Comparison of ENCODE assay signal across 9 cellular contexts in the genomic region with DNA sequence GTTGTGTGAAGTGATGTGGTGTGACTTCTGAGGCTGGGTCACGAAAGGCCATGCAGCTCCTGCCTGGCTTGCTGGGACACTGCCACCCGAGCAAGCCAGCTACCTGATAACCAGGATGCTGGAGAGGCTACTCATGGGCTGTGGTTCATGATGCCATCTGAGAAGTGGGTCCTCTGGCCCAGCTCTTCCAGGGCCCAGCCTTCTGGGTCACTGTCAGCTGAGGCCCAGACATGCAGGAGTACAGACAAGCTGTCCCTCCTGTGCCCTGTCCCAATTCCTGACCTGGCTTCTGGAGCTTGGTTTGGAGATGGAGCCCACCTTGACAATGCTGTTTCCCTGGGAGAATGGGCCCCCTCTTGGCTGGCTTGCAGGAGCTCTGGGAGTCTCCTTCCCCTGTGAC.
A peak's percentile ranks its signal among the peaks of the same experiment; 100 is the strongest.
DNase-seq lines count a peak whose midpoint lies in the region; ATAC-seq and TF ChIP-seq lines count a peak whose summit lies in the region.
"Had no signal": no experiment of that assay in that cellular context is flagged by ENCODE, and none has a peak within 500 bp of the region (broad histone marks: within the 10 kb centered on the region; RNA-seq: fewer than 3 reads in every experiment).

No MANE protein-coding gene starts in this region.

- no peaks in the 10 kb centered on the region for H3K9me3 Mint-ChIP-seq in natural killer cell
- H3K9me3 Mint-ChIP-seq in natural killer cell treated with Interleukin-12 subunit alpha and Interleukin-12 subunit beta and Interleukin-15 and Interleukin-18, amount 100 ng/mL, for 72 hours, result no peaks in the 10 kb centered on the region
- H3K9me3 Mint-ChIP-seq in activated T-cell treated with anti-CD3 and anti-CD28 coated beads, Interleukin-2, amount 50 U/mL, for 4 hours, result no peaks in the 10 kb centered on the region

- 79 to 94% (median 83%) methylated on average over 2 of the region's 2 CpGs for WGBS in spleen, 5 donors

- no peak overlapping the region for H3K9ac ChIP-seq in muscle layer of colon (ENCODE audit: low read length)

- no peaks in the 10 kb centered on the region for H3K36me3 Mint-ChIP-seq in natural killer cell
- no peaks in the 10 kb centered on the region for H3K36me3 Mint-ChIP-seq in natural killer cell treated with Interleukin-12 subunit alpha and Interleukin-12 subunit beta and Interleukin-15 and Interleukin-18, amount 100 ng/mL, for 72 hours
- no peaks in the 10 kb centered on the region for H3K36me3 Mint-ChIP-seq in activated T-cell treated with anti-CD3 and anti-CD28 coated beads, Interleukin-2, amount 50 U/mL, for 4 hours (ENCODE audit: insufficient read depth)

- H3K4me3 Mint-ChIP-seq in natural killer cell, result peak overlapping the region; percentile 75
- no peak overlapping the region for H3K4me3 Mint-ChIP-seq in natural killer cell treated with Interleukin-12 subunit alpha and Interleukin-12 subunit beta and Interleukin-15 and Interleukin-18, amount 100 ng/mL, for 72 hours
- H3K4me3 Mint-ChIP-seq in activated T-cell treated with anti-CD3 and anti-CD28 coated beads, Interleukin-2, amount 50 U/mL, for 4 hours, result peak overlapping the region; percentile 82

- no peaks in the 10 kb centered on the region for H3K27me3 ChIP-seq in muscle layer of colon (ENCODE audit: control insufficient read depth in 1 of 2, insufficient read depth in 2 of 2, low read length in 2 of 2)
- no peaks in the 10 kb centered on the region for H3K27me3 ChIP-seq in uterus
- peaks cover 0 to 14% (median 0%) of the 10 kb centered on the region in 7 donors for H3K27me3 ChIP-seq in spleen (replicated peaks in 1 of 7)
- H3K27me3 ChIP-seq: upper lobe of left lung had no signal

- peak overlapping the region in 1 of 2 donors; percentile 81 for H3K27ac Mint-ChIP-seq in natural killer cell
- peak overlapping the region in 1 of 2 donors; percentile 76 for H3K27ac Mint-ChIP-seq in natural killer cell treated with Interleukin-12 subunit alpha and Interleukin-12 subunit beta and Interleukin-15 and Interleukin-18, amount 100 ng/mL, for 72 hours

- ATAC-seq in natural killer cell (no peak), HG03175 (IDR thresholded peaks at IDR 0.05; ENCODE audit: unreplicated experiment) (no peak)
- no peak for ATAC-seq in natural killer cell treated with Interleukin-12 subunit alpha and Interleukin-12 subunit beta and Interleukin-15 and Interleukin-18, amount 100 ng/mL, for 72 hours
- no peak for ATAC-seq in activated T-cell treated with anti-CD3 and anti-CD28 coated beads, Interleukin-2, amount 50 U/mL, for 4 hours

- intact Hi-C loops in natural killer cell (cut with micrococcal nuclease) (loop anchor here (5.0 kb wide), 1 partner anchor 417 kb away; no protein-coding TSS in a partner anchor), uterus (cut with DNase I; ENCODE audit: low total_unique reads) (no loop called here), spleen (cut with DNase I; ENCODE audit: low total_unique reads) (loop anchor here (5.0 to 10.0 kb wide), 2 partner anchors 124 to 402 kb away; a partner anchor contains a TSS)

- H3K4me3 ChIP-seq in muscle layer of colon (ENCODE audit: low read depth in 1 of 2, low read length in 2 of 2) (peak overlapping the region in 1 of 2 donors; percentile 93), uterus (no peak overlapping the region), spleen (peak overlapping the region in 3 of 8 donors; percentile 68 to 82 (median 70))

- no peak for TF ChIP-seq CTCF in natural killer cell (IDR thresholded peaks at IDR 0.05)
- no peak for TF ChIP-seq CTCF in GM10248 (IDR thresholded peaks at IDR 0.05; ENCODE audit: control extremely low read depth, extremely low read depth, low read depth, missing control alignments)
- TF ChIP-seq CTCF in uterus (IDR thresholded peaks at IDR 0.05), result no peak
- TF ChIP-seq CTCF in spleen (IDR thresholded peaks at IDR 0.05 in 8 of 11, conservative IDR thresholded peaks at IDR 0.05 in 3 of 11), result no peak

- H3K9me3 ChIP-seq in muscle layer of colon (ENCODE audit: low read length), result no peaks in the 10 kb centered on the region
- H3K9me3 ChIP-seq in uterus, result no peaks in the 10 kb centered on the region
- H3K9me3 ChIP-seq in spleen, result no peaks in the 10 kb centered on the region
- H3K9me3 ChIP-seq: upper lobe of left lung had no signal

- TF ChIP-seq POLR2A in uterus (IDR thresholded peaks at IDR 0.05) (no peak), spleen (IDR thresholded peaks at IDR 0.05) (no peak)

- H3K27me3 Mint-ChIP-seq in natural killer cell (ENCODE audit: low read depth in 2 of 2), result peaks cover 5 to 13% of the 10 kb centered on the region in 2 donors
- peaks cover 4 to 8% of the 10 kb centered on the region in 2 donors for H3K27me3 Mint-ChIP-seq in natural killer cell treated with Interleukin-12 subunit alpha and Interleukin-12 subunit beta and Interleukin-15 and Interleukin-18, amount 100 ng/mL, for 72 hours
- H3K27me3 Mint-ChIP-seq in activated T-cell treated with anti-CD3 and anti-CD28 coated beads, Interleukin-2, amount 50 U/mL, for 4 hours (ENCODE audit: low read depth), result peaks cover 2% of the 10 kb centered on the region

- CTCF ChIA-PET in GM10248 (lab: Yijun Ruan, JAX), result interaction anchor here (1.0 to 10.2 kb wide), 44 partner anchors 8 to 1914 kb away, joined by 3 to 214 read pairs (median 6); a partner anchor contains a TSS

- H3K36me3 ChIP-seq in muscle layer of colon (ENCODE audit: insufficient read depth, low read length), result no peaks in the 10 kb centered on the region
- no peaks in the 10 kb centered on the region for H3K36me3 ChIP-seq in uterus
- peaks cover 0 to 7% (median 0%) of the 10 kb centered on the region in 6 donors for H3K36me3 ChIP-seq in spleen
- H3K36me3 ChIP-seq: upper lobe of left lung had no signal

- no peak for DNase-seq in natural killer cell
- DNase-seq in natural killer cell treated with Interleukin-12 subunit alpha and Interleukin-12 subunit beta and Interleukin-15 and Interleukin-18, amount 100 ng/mL, for 72 hours (ENCODE audit: low spot score), result no peak
- no peak for DNase-seq in activated T-cell treated with anti-CD3 and anti-CD28 coated beads, Interleukin-2, amount 50 U/mL, for 4 hours
- no peak for DNase-seq in GM10248 (ENCODE audit: extremely low spot score)
- DNase-seq in uterus, result no peak
- no peak for DNase-seq in spleen
- DNase-seq: upper lobe of left lung had no signal

- no peaks in the 10 kb centered on the region for H3K4me1 Mint-ChIP-seq in natural killer cell
- H3K4me1 Mint-ChIP-seq in natural killer cell treated with Interleukin-12 subunit alpha and Interleukin-12 subunit beta and Interleukin-15 and Interleukin-18, amount 100 ng/mL, for 72 hours (ENCODE audit: low read depth in 2 of 2), result peaks cover 0 to 10% of the 10 kb centered on the region in 2 donors
- peaks cover 7% of the 10 kb centered on the region for H3K4me1 Mint-ChIP-seq in activated T-cell treated with anti-CD3 and anti-CD28 coated beads, Interleukin-2, amount 50 U/mL, for 4 hours (ENCODE audit: low read depth)

- POLR2A ChIA-PET in GM10248 (lab: Yijun Ruan, JAX), result no interaction called here

- H3K27ac ChIP-seq in muscle layer of colon (ENCODE audit: low read depth, low read length), result peak overlapping the region; percentile 61
- no peak overlapping the region for H3K27ac ChIP-seq in uterus
- H3K27ac ChIP-seq in spleen, result peak overlapping the region in 1 of 8 donors; percentile 75

- H3K4me1 ChIP-seq in muscle layer of colon (ENCODE audit: insufficient read depth, low read length) (peaks cover 12% of the 10 kb centered on the region), uterus (no peaks in the 10 kb centered on the region), spleen (peaks cover 3 to 19% (median 16%) of the 10 kb centered on the region in 6 donors)
